ENCODE assay signal across 14 cellular contexts in genomic region chr7:85068796-85069195, GRCh38.
DNase-seq lines count a peak whose midpoint lies in the region; ATAC-seq and TF ChIP-seq lines count a peak whose summit lies in the region.
"Had no signal": no experiment of that assay in that cellular context is flagged by ENCODE, and none has a peak within 500 bp of the region (broad histone marks: within the 10 kb centered on the region; RNA-seq: fewer than 3 reads in every experiment).

No MANE protein-coding gene starts in this region.

- no peaks in the 10 kb centered on the region for H3K4me1 ChIP-seq in CD4-positive, alpha-beta memory T cell (ENCODE audit: insufficient read depth, low read length)
- H3K4me1 ChIP-seq: vagina had no signal

- no peak for TF ChIP-seq CTCF in astrocyte of the spinal cord (IDR thresholded peaks at IDR 0.05; ENCODE audit: low read depth, low read length)

- H3K4me3 ChIP-seq in astrocyte of the spinal cord (ENCODE audit: low read depth, low read length) = no peak overlapping the region
- no peak overlapping the region for H3K4me3 ChIP-seq in CD4-positive, alpha-beta memory T cell (ENCODE audit: low read length in 2 of 2)
- H3K4me3 ChIP-seq: BLaER1, PC-9, vagina had no signal

- no peak overlapping the region for H3K4me3 Mint-ChIP-seq in CD4-positive, alpha-beta memory T cell
- H3K4me3 Mint-ChIP-seq in activated T-helper 2 cell treated with anti-CD3 and anti-CD28 coated beads, Interferon-gamma antibody, Interleukin-2, Interleukin-4, amounts not matched to agents 10 μg/mL and 5 μg/mL and 100 μg/mL, durations not matched to agents 14 hours and 24 hours and 36 hours (ENCODE audit: low read depth) = no peak overlapping the region
- H3K4me3 Mint-ChIP-seq: activated naive CD8-positive, alpha-beta T cell treated with anti-CD3 and anti-CD28 coated beads, Interleukin-2, amount 10 ng/mL, durations not matched to agents 7 days and 5 days had no signal

- POLR2A ChIA-PET in CD4-positive, alpha-beta memory T cell (lab: Charles Lee; ENCODE audit: partially characterized antibody) = no interaction called here

- H3K36me3 Mint-ChIP-seq in CD4-positive, alpha-beta memory T cell = no peaks in the 10 kb centered on the region
- no peaks in the 10 kb centered on the region for H3K36me3 Mint-ChIP-seq in activated T-helper 2 cell treated with anti-CD3 and anti-CD28 coated beads, Interferon-gamma antibody, Interleukin-2, Interleukin-4, amounts not matched to agents 10 μg/mL and 5 μg/mL and 100 μg/mL, durations not matched to agents 14 hours and 24 hours and 36 hours (ENCODE audit: low read depth)
- H3K36me3 Mint-ChIP-seq: activated naive CD8-positive, alpha-beta T cell treated with anti-CD3 and anti-CD28 coated beads, Interleukin-2, amount 10 ng/mL, durations not matched to agents 7 days and 5 days had no signal

- intact Hi-C loops in CD4-positive, alpha-beta memory T cell (cut with micrococcal nuclease) = no loop called here
- intact Hi-C loops in activated T-helper 2 cell treated with anti-CD3 and anti-CD28 coated beads, Interferon-gamma antibody, Interleukin-2, Interleukin-4, amounts not matched to agents 10 μg/mL and 5 μg/mL and 100 μg/mL, durations not matched to agents 14 hours and 24 hours and 36 hours (cut with micrococcal nuclease) = no loop called here

- peaks cover 0 to 4% (median 0%) of the 10 kb centered on the region in 8 donors for H3K9me3 Mint-ChIP-seq in CD4-positive, alpha-beta memory T cell
- H3K9me3 Mint-ChIP-seq in activated T-helper 2 cell treated with anti-CD3 and anti-CD28 coated beads, Interferon-gamma antibody, Interleukin-2, Interleukin-4, amounts not matched to agents 10 μg/mL and 5 μg/mL and 100 μg/mL, durations not matched to agents 14 hours and 24 hours and 36 hours = no peaks in the 10 kb centered on the region
- H3K9me3 Mint-ChIP-seq: activated naive CD8-positive, alpha-beta T cell treated with anti-CD3 and anti-CD28 coated beads, Interleukin-2, amount 10 ng/mL, durations not matched to agents 7 days and 5 days had no signal

- H3K4me1 Mint-ChIP-seq in CD4-positive, alpha-beta memory T cell = no peaks in the 10 kb centered on the region
- no peaks in the 10 kb centered on the region for H3K4me1 Mint-ChIP-seq in activated T-helper 2 cell treated with anti-CD3 and anti-CD28 coated beads, Interferon-gamma antibody, Interleukin-2, Interleukin-4, amounts not matched to agents 10 μg/mL and 5 μg/mL and 100 μg/mL, durations not matched to agents 14 hours and 24 hours and 36 hours (ENCODE audit: low read depth)
- H3K4me1 Mint-ChIP-seq: activated naive CD8-positive, alpha-beta T cell treated with anti-CD3 and anti-CD28 coated beads, Interleukin-2, amount 10 ng/mL, durations not matched to agents 7 days and 5 days had no signal

- H3K27ac ChIP-seq in CD4-positive, alpha-beta memory T cell (ENCODE audit: low read depth, low read length) = no peak overlapping the region
- H3K27ac ChIP-seq: BLaER1, PC-9, vagina had no signal

- H3K27me3 ChIP-seq in CD4-positive, alpha-beta memory T cell (ENCODE audit: insufficient read depth, low read length) = no peaks in the 10 kb centered on the region
- H3K27me3 ChIP-seq: BLaER1, vagina had no signal

- CTCF ChIA-PET in CD4-positive, alpha-beta memory T cell (lab: Charles Lee; ENCODE audit: partially characterized antibody) = no interaction called here

- H3K27me3 Mint-ChIP-seq in CD4-positive, alpha-beta memory T cell = no peaks in the 10 kb centered on the region
- no peaks in the 10 kb centered on the region for H3K27me3 Mint-ChIP-seq in activated T-helper 2 cell treated with anti-CD3 and anti-CD28 coated beads, Interferon-gamma antibody, Interleukin-2, Interleukin-4, amounts not matched to agents 10 μg/mL and 5 μg/mL and 100 μg/mL, durations not matched to agents 14 hours and 24 hours and 36 hours (ENCODE audit: low read depth)
- H3K27me3 Mint-ChIP-seq: activated naive CD8-positive, alpha-beta T cell treated with anti-CD3 and anti-CD28 coated beads, Interleukin-2, amount 10 ng/mL, durations not matched to agents 7 days and 5 days had no signal

- peak; percentile 3 for DNase-seq in AG08396 (ENCODE audit: low spot score)
- DNase-seq in HS-27A (ENCODE audit: low read depth) = peak; percentile 1
- DNase-seq in astrocyte of the spinal cord (ENCODE audit: low read depth, low spot score) = peak; percentile 88
- peak; percentile 10 for DNase-seq in hepatic stellate cell (ENCODE audit: low spot score)
- DNase-seq in CD4-positive, alpha-beta memory T cell = no peak
- DNase-seq in activated T-helper 2 cell treated with anti-CD3 and anti-CD28 coated beads, Interferon-gamma antibody, Interleukin-2, Interleukin-4, amounts not matched to agents 10 μg/mL and 5 μg/mL and 100 μg/mL, durations not matched to agents 14 hours and 24 hours and 36 hours (ENCODE audit: low spot score) = no peak
- DNase-seq in stimulated activated naive CD4-positive, alpha-beta T cell (lab: John Stamatoyannopoulos, UW) = no peak
- DNase-seq: activated naive CD8-positive, alpha-beta T cell treated with anti-CD3 and anti-CD28 coated beads, Interleukin-2, amount 10 ng/mL, durations not matched to agents 7 days and 5 days; NCI-H2029 treated with DMSO at 0.1 percent for 48 hours; PC-9; small intestine had no signal

- no peak overlapping the region for H3K27ac Mint-ChIP-seq in CD4-positive, alpha-beta memory T cell
- no peak overlapping the region for H3K27ac Mint-ChIP-seq in activated T-helper 2 cell treated with anti-CD3 and anti-CD28 coated beads, Interferon-gamma antibody, Interleukin-2, Interleukin-4, amounts not matched to agents 10 μg/mL and 5 μg/mL and 100 μg/mL, durations not matched to agents 14 hours and 24 hours and 36 hours
- H3K27ac Mint-ChIP-seq: activated naive CD8-positive, alpha-beta T cell treated with anti-CD3 and anti-CD28 coated beads, Interleukin-2, amount 10 ng/mL, durations not matched to agents 7 days and 5 days had no signal

- H3K36me3 ChIP-seq in CD4-positive, alpha-beta memory T cell (ENCODE audit: insufficient read depth, low read length) = no peaks in the 10 kb centered on the region
- H3K36me3 ChIP-seq: BLaER1, vagina had no signal

- ATAC-seq in HG02885 (IDR thresholded peaks at IDR 0.05; ENCODE audit: poor library complexity, unreplicated experiment) = no peak

- in situ Hi-C loops in astrocyte of the spinal cord (cut with HindIII; ENCODE audit: low sequenced_read_pairs) = no loop called here

- H3K9me3 ChIP-seq in CD4-positive, alpha-beta memory T cell (ENCODE audit: control insufficient read depth in 1 of 2, low read length in 2 of 2) = no peaks in the 10 kb centered on the region
- H3K9me3 ChIP-seq: BLaER1, vagina had no signal

Comparison
In these comparisons a context has a peak if more than half of its experiments do, and no peak if none do; other contexts are left out.
1. DNase-seq: peak in AG08396 (single experiment), HS-27A (single experiment), astrocyte of the spinal cord (single experiment) and hepatic stellate cell (single experiment); none in CD4-positive, alpha-beta memory T cell (0 of 5), activated T-helper 2 cell treated with anti-CD3 and anti-CD28 coated beads, Interferon-gamma antibody, Interleukin-2, Interleukin-4, amounts not matched to agents 10 μg/mL and 5 μg/mL and 100 μg/mL, durations not matched to agents 14 hours and 24 hours and 36 hours (single experiment) and stimulated activated naive CD4-positive, alpha-beta T cell (0 of 6).